ENCODE assay signal across 3 cellular contexts in genomic region chr11:104057908-104058307, GRCh38.
TF ChIP-seq lines count a peak whose summit lies in the region.

No MANE protein-coding gene starts in this region.

TF ChIP-seq in A549, 52 proteins besides CTCF, POLR2A, EP300 and RAD21:
- TF ChIP-seq HOXB5 (CRISPR knock-in tag; IDR thresholded peaks at IDR 0.05) (no peak), ZFP36 (IDR thresholded peaks at IDR 0.05; ENCODE audit: borderline replicate concordance, partially characterized antibody) (no peak), FOXS1 (CRISPR knock-in tag; IDR thresholded peaks at IDR 0.05) (no peak), FOSL2 (IDR thresholded peaks at IDR 0.05) (no peak), FOSL2 (CRISPR knock-in tag; IDR thresholded peaks at IDR 0.05) (no peak), MAX (IDR thresholded peaks at IDR 0.05) (no peak), BHLHE40 (IDR thresholded peaks at IDR 0.05; ENCODE audit: low read depth, low read length) (no peak), MAFK (IDR thresholded peaks at IDR 0.05; ENCODE audit: partially characterized antibody) (peak; percentile 36), EHMT2 (IDR thresholded peaks at IDR 0.05; ENCODE audit: low read depth) (no peak)

TF ChIP-seq in IMR-90, 13 proteins besides CTCF, POLR2A, EP300 and RAD21:
- TF ChIP-seq FOS (IDR thresholded peaks at IDR 0.05; ENCODE audit: low read depth, low read length) (no peak), MAFK (IDR thresholded peaks at IDR 0.05; ENCODE audit: low read depth, low read length) (peak; percentile 11; the same call in 1 of the 2 replicates)

TF ChIP-seq in K562, 482 proteins besides CTCF, POLR2A, EP300 and RAD21:
- TF ChIP-seq ZNF316 (IDR thresholded peaks at IDR 0.05) (peak; percentile 57), SUPT5H (IDR thresholded peaks at IDR 0.05) (no peak)
